ENCODE assay signal across 25 cellular contexts in genomic region chr1:57844382-57844980, GRCh38.
"Had no signal": no experiment of that assay in that cellular context is flagged by ENCODE, and none has a peak within 500 bp of the region (broad histone marks: within the 10 kb centered on the region; RNA-seq: fewer than 3 reads in every experiment).

No MANE protein-coding gene starts in this region.

- ATAC-seq: activated CD8-positive, alpha-beta T cell treated with anti-CD3 and anti-CD28 coated beads, Interleukin-2, amount 10 ng/mL, durations not matched to agents 7 days and 5 days; Panc1; T-helper 17 cell; WTC11 had no signal

- H3K9me3 ChIP-seq: SJSA1 had no signal

- H3K4me3 ChIP-seq: adrenal gland, SJSA1 had no signal

- H3K27me3 ChIP-seq: adrenal gland, SJSA1 had no signal

- H3K36me3 ChIP-seq: adrenal gland, SJSA1 had no signal

- H3K4me3 Mint-ChIP-seq: activated CD8-positive, alpha-beta T cell treated with anti-CD3 and anti-CD28 coated beads, Interleukin-2, amount 10 ng/mL, durations not matched to agents 7 days and 5 days; activated naive CD8-positive, alpha-beta T cell treated with anti-CD3 and anti-CD28 coated beads, Interleukin-2, amount 10 ng/mL, durations not matched to agents 7 days and 5 days; central memory CD8-positive, alpha-beta T cell; T-helper 17 cell; WTC11 had no signal

- H3K4me1 Mint-ChIP-seq: activated naive CD8-positive, alpha-beta T cell treated with anti-CD3 and anti-CD28 coated beads, Interleukin-2, amount 10 ng/mL, durations not matched to agents 7 days and 5 days; central memory CD8-positive, alpha-beta T cell; T-helper 17 cell; WTC11 had no signal

- H3K27me3 Mint-ChIP-seq: activated naive CD8-positive, alpha-beta T cell treated with anti-CD3 and anti-CD28 coated beads, Interleukin-2, amount 10 ng/mL, durations not matched to agents 7 days and 5 days; T-helper 17 cell had no signal

- H3K27ac Mint-ChIP-seq: activated CD8-positive, alpha-beta T cell treated with anti-CD3 and anti-CD28 coated beads, Interleukin-2, amount 10 ng/mL, durations not matched to agents 7 days and 5 days; activated naive CD8-positive, alpha-beta T cell treated with anti-CD3 and anti-CD28 coated beads, Interleukin-2, amount 10 ng/mL, durations not matched to agents 7 days and 5 days; T-helper 17 cell; WTC11 had no signal

- H3K36me3 Mint-ChIP-seq: activated naive CD8-positive, alpha-beta T cell treated with anti-CD3 and anti-CD28 coated beads, Interleukin-2, amount 10 ng/mL, durations not matched to agents 7 days and 5 days had no signal

- DNase-seq: activated CD4-positive, alpha-beta T cell treated with anti-CD3 and anti-CD28 coated beads for 48 hours; activated CD4-positive, alpha-beta T cell treated with anti-CD3 and anti-CD28 coated beads, Interleukin-2, amount 50 U/mL, for 4 hours; activated CD4-positive, CD25-positive, alpha-beta regulatory T cell treated with anti-CD3 and anti-CD28 coated beads, Interleukin-2, amount 50 U/mL, for 72 hours; activated CD8-positive, alpha-beta memory T cell treated with anti-CD3 and anti-CD28 coated beads, Interleukin-2, amount 50 U/mL, for 48 hours; activated CD8-positive, alpha-beta T cell treated with anti-CD3 and anti-CD28 coated beads, Interleukin-2, amount 10 ng/mL, durations not matched to agents 7 days and 5 days; activated naive CD4-positive, alpha-beta T cell treated with anti-CD3 and anti-CD28 coated beads, Interleukin-2, amount 50 U/mL, for 16 hours; activated naive CD8-positive, alpha-beta T cell treated with anti-CD3 and anti-CD28 coated beads, Interleukin-2, amount 10 ng/mL, durations not matched to agents 7 days and 5 days; activated T-cell treated with anti-CD3 and anti-CD28 coated beads, Interleukin-2, amount 50 U/mL, for 1 hour; adrenal gland; KG1; NCI-H1092 treated with DMSO at 0.1 percent for 48 hours; NCI-H1417 treated with DMSO at 0.1 percent for 48 hours; NCI-H1694; NCI-H2107; NCI-H2171 treated with DMSO at 0.1 percent for 48 hours; NCI-H69; NK-92 treated with Interleukin-12 subunit alpha and Interleukin-12 subunit beta, amount 100 ng/mL, for 24 hours; RPMI8226; SHP77; T-helper 17 cell; T-helper 9 cell had no signal

- H3K4me1 ChIP-seq: adrenal gland, SJSA1 had no signal

- H3K27ac ChIP-seq: adrenal gland, SJSA1 had no signal

- H3K9me3 Mint-ChIP-seq: activated naive CD8-positive, alpha-beta T cell treated with anti-CD3 and anti-CD28 coated beads, Interleukin-2, amount 10 ng/mL, durations not matched to agents 7 days and 5 days had no signal
